Comparison of ENCODE assay signal across 30 cellular contexts in genomic region chr15:70294906-70295305, GRCh38.
"Had no signal": no experiment of that assay in that cellular context is flagged by ENCODE, and none has a peak within 500 bp of the region (broad histone marks: within the 10 kb centered on the region; RNA-seq: fewer than 3 reads in every experiment).

No MANE protein-coding gene starts in this region.

- H3K27ac Mint-ChIP-seq: activated CD4-positive, alpha-beta memory T cell treated with anti-CD3 and anti-CD28 coated beads, Interleukin-2, amount 10 ng/mL, durations not matched to agents 7 days and 5 days; activated CD4-positive, alpha-beta T cell treated with anti-CD3 and anti-CD28 coated beads, Interleukin-2, amount 10 ng/mL, durations not matched to agents 7 days and 5 days; activated naive CD4-positive, alpha-beta T cell treated with anti-CD3 and anti-CD28 coated beads, Interleukin-2, amount 10 ng/mL, durations not matched to agents 7 days and 5 days; activated naive CD4-positive, alpha-beta T cell treated with anti-CD3 and anti-CD28 coated beads, Interleukin-2, amount 50 U/mL, for 72 hours; activated naive CD8-positive, alpha-beta T cell treated with anti-CD3 and anti-CD28 coated beads, Interleukin-2, amount 10 ng/mL, durations not matched to agents 7 days and 5 days; activated T-cell treated with anti-CD3 and anti-CD28 coated beads, Interleukin-2, amount 50 U/mL, for 24 hours; activated T-cell treated with anti-CD3 and anti-CD28 coated beads, Interleukin-2, amount 50 U/mL, for 72 hours; dendritic cell treated with granulocyte-macrophage colony-stimulating factor and Interleukin-4, amounts not matched to agents 40 ng/mL and 50 ng/mL, for 4 days; endodermal cell; T-helper 17 cell; T-helper 2 cell treated with Interferon-gamma antibody and Interleukin-4, amounts not matched to agents 5 μg/mL and 100 μg/mL, for 36 hours; WTC11 had no signal

- DNase-seq: activated CD4-positive, alpha-beta memory T cell treated with anti-CD3 and anti-CD28 coated beads, Interleukin-2, amount 10 ng/mL, durations not matched to agents 7 days and 5 days; activated CD4-positive, alpha-beta T cell treated with anti-CD3 and anti-CD28 coated beads for 1 hour; activated CD4-positive, alpha-beta T cell treated with anti-CD3 and anti-CD28 coated beads for 4 hours; activated CD4-positive, alpha-beta T cell treated with anti-CD3 and anti-CD28 coated beads, Interleukin-2, amount 10 ng/mL, durations not matched to agents 7 days and 5 days; activated CD4-positive, alpha-beta T cell treated with anti-CD3 and anti-CD28 coated beads, Interleukin-2, amount 50 U/mL, for 4 hours; activated CD8-positive, alpha-beta memory T cell treated with anti-CD3 and anti-CD28 coated beads, Interleukin-2, amount 50 U/mL, for 48 hours; activated gamma-delta T cell; activated naive CD4-positive, alpha-beta T cell; activated naive CD4-positive, alpha-beta T cell treated with anti-CD3 and anti-CD28 coated beads, Interleukin-2, amount 10 ng/mL, durations not matched to agents 7 days and 5 days; activated naive CD8-positive, alpha-beta T cell treated with anti-CD3 and anti-CD28 coated beads, Interleukin-2, amount 10 ng/mL, durations not matched to agents 7 days and 5 days; activated T-cell treated with anti-CD3 and anti-CD28 coated beads for 4 hours; activated T-cell treated with anti-CD3 and anti-CD28 coated beads, Interleukin-2, amount 50 U/mL, for 24 hours; activated T-cell treated with anti-CD3 and anti-CD28 coated beads, Interleukin-2, amount 50 U/mL, for 72 hours; dorsolateral prefrontal cortex; effector memory CD4-positive, alpha-beta T cell; endodermal cell; foreskin fibroblast; T-helper 1 cell; T-helper 17 cell; T1000 had no signal

- H3K4me1 Mint-ChIP-seq: activated CD4-positive, alpha-beta T cell treated with anti-CD3 and anti-CD28 coated beads, Interleukin-2, amount 10 ng/mL, durations not matched to agents 7 days and 5 days; activated naive CD4-positive, alpha-beta T cell treated with anti-CD3 and anti-CD28 coated beads, Interleukin-2, amount 10 ng/mL, durations not matched to agents 7 days and 5 days had no signal

- H3K4me3 Mint-ChIP-seq: activated CD4-positive, alpha-beta memory T cell treated with anti-CD3 and anti-CD28 coated beads, Interleukin-2, amount 10 ng/mL, durations not matched to agents 7 days and 5 days; activated CD4-positive, alpha-beta T cell treated with anti-CD3 and anti-CD28 coated beads, Interleukin-2, amount 10 ng/mL, durations not matched to agents 7 days and 5 days; activated naive CD4-positive, alpha-beta T cell treated with anti-CD3 and anti-CD28 coated beads, Interleukin-2, amount 10 ng/mL, durations not matched to agents 7 days and 5 days; activated naive CD8-positive, alpha-beta T cell treated with anti-CD3 and anti-CD28 coated beads, Interleukin-2, amount 10 ng/mL, durations not matched to agents 7 days and 5 days; activated T-cell treated with anti-CD3 and anti-CD28 coated beads, Interleukin-2, amount 50 U/mL, for 24 hours; activated T-cell treated with anti-CD3 and anti-CD28 coated beads, Interleukin-2, amount 50 U/mL, for 72 hours; brain; central memory CD8-positive, alpha-beta T cell; dendritic cell treated with granulocyte-macrophage colony-stimulating factor and Interleukin-4, amounts not matched to agents 40 ng/mL and 50 ng/mL, for 4 days; endodermal cell; T-helper 17 cell; T-helper 2 cell treated with Interferon-gamma antibody and Interleukin-4, amounts not matched to agents 5 μg/mL and 100 μg/mL, for 36 hours; WTC11 had no signal

- H3K4me3 ChIP-seq: ascending aorta, coronary artery, dorsolateral prefrontal cortex had no signal

- H3K36me3 Mint-ChIP-seq: activated naive CD4-positive, alpha-beta T cell treated with anti-CD3 and anti-CD28 coated beads, Interleukin-2, amount 10 ng/mL, durations not matched to agents 7 days and 5 days; activated naive CD4-positive, alpha-beta T cell treated with anti-CD3 and anti-CD28 coated beads, Interleukin-2, amount 50 U/mL, for 72 hours; activated naive CD8-positive, alpha-beta T cell treated with anti-CD3 and anti-CD28 coated beads, Interleukin-2, amount 10 ng/mL, durations not matched to agents 7 days and 5 days; brain; WTC11 had no signal

- H3K9me3 ChIP-seq: ascending aorta had no signal

- H3K9me3 Mint-ChIP-seq: activated CD4-positive, alpha-beta memory T cell treated with anti-CD3 and anti-CD28 coated beads, Interleukin-2, amount 10 ng/mL, durations not matched to agents 7 days and 5 days; activated CD4-positive, alpha-beta T cell treated with anti-CD3 and anti-CD28 coated beads, Interleukin-2, amount 10 ng/mL, durations not matched to agents 7 days and 5 days; activated naive CD4-positive, alpha-beta T cell treated with anti-CD3 and anti-CD28 coated beads, Interleukin-2, amount 10 ng/mL, durations not matched to agents 7 days and 5 days; activated naive CD4-positive, alpha-beta T cell treated with anti-CD3 and anti-CD28 coated beads, Interleukin-2, amount 50 U/mL, for 72 hours; activated naive CD8-positive, alpha-beta T cell treated with anti-CD3 and anti-CD28 coated beads, Interleukin-2, amount 10 ng/mL, durations not matched to agents 7 days and 5 days; activated T-cell treated with anti-CD3 and anti-CD28 coated beads, Interleukin-2, amount 50 U/mL, for 24 hours; activated T-cell treated with anti-CD3 and anti-CD28 coated beads, Interleukin-2, amount 50 U/mL, for 72 hours; central memory CD8-positive, alpha-beta T cell; dendritic cell treated with granulocyte-macrophage colony-stimulating factor and Interleukin-4, amounts not matched to agents 40 ng/mL and 50 ng/mL, for 4 days; endodermal cell; T-helper 2 cell treated with Interferon-gamma antibody and Interleukin-4, amounts not matched to agents 5 μg/mL and 100 μg/mL, for 36 hours; WTC11 had no signal

- H3K27me3 ChIP-seq: ascending aorta had no signal

- H3K36me3 ChIP-seq: ascending aorta had no signal

- H3K27me3 Mint-ChIP-seq: activated T-cell treated with anti-CD3 and anti-CD28 coated beads, Interleukin-2, amount 50 U/mL, for 24 hours; central memory CD8-positive, alpha-beta T cell; T-helper 17 cell had no signal

- ATAC-seq: activated naive CD4-positive, alpha-beta T cell treated with anti-CD3 and anti-CD28 coated beads, Interleukin-2, amount 50 U/mL, for 72 hours; activated T-cell treated with anti-CD3 and anti-CD28 coated beads, Interleukin-2, amount 50 U/mL, for 72 hours; esophagus mucosa; T-helper 17 cell; WTC11 had no signal

- H3K27ac ChIP-seq: ascending aorta, coronary artery, dorsolateral prefrontal cortex, VCaP had no signal
